2 cellular contexts compared by ENCODE assay signal in the genomic region with DNA sequence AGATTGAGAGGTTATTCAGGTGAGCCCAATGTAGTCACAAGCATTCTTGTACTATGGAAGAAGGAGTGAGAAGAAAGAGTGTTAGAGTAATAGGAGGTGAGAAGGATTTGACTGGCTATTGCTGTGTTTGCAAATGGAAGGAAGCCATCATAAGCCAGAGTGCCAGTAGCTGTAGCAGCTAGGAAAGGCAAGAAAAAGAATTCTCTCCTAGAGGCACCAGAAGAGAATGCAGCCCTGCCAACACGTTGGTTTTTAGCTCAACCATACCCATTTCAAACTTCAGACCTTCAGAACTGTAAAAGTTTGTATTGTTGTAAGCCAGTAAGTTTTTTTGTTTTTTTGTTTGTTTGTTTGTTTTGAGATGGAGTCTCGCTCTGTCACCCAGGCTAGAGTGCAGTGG.
TF ChIP-seq lines count a peak whose summit lies in the region.

No MANE protein-coding gene starts in this region.

TF ChIP-seq in HEK293T, 16 proteins besides CTCF, POLR2A, EP300 and RAD21:
- TF ChIP-seq, protein P1, sequence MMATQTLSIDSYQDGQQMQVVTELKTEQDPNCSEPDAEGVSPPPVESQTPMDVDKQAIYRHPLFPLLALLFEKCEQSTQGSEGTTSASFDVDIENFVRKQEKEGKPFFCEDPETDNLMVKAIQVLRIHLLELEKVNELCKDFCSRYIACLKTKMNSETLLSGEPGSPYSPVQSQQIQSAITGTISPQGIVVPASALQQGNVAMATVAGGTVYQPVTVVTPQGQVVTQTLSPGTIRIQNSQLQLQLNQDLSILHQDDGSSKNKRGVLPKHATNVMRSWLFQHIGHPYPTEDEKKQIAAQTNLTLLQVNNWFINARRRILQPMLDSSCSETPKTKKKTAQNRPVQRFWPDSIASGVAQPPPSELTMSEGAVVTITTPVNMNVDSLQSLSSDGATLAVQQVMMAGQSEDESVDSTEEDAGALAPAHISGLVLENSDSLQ (IDR thresholded peaks at IDR 0.05) = no peak
- TF ChIP-seq ELF4 (IDR thresholded peaks at IDR 0.05) = no peak
TF ChIP-seq in HEK293T: peak in this region for 0.

TF ChIP-seq in GM12878, 131 proteins besides CTCF, POLR2A, EP300 and RAD21 (continued from another document):
- TF ChIP-seq IRF5 (IDR thresholded peaks at IDR 0.05; ENCODE audit: borderline replicate concordance) (no peak), CHD2 (IDR thresholded peaks at IDR 0.05; ENCODE audit: borderline replicate concordance, low read depth, low read length) (no peak), SREBF1 (IDR thresholded peaks at IDR 0.05; ENCODE audit: low read length) (no peak), ATF2 (IDR thresholded peaks at IDR 0.05; ENCODE audit: low read length) (no peak), USF2 (IDR thresholded peaks at IDR 0.05; ENCODE audit: borderline replicate concordance, low read depth, low read length) (no peak), ELK1 (IDR thresholded peaks at IDR 0.05; ENCODE audit: low read depth, low read length) (no peak), HDAC2 (IDR thresholded peaks at IDR 0.05) (no peak), RB1 (IDR thresholded peaks at IDR 0.05; ENCODE audit: borderline replicate concordance) (no peak), ZNF384 (IDR thresholded peaks at IDR 0.05; ENCODE audit: borderline replicate concordance, low read depth, low read length) (no peak), NR2C2 (IDR thresholded peaks at IDR 0.05; ENCODE audit: borderline replicate concordance, control insufficient read depth, insufficient read length, low read depth) (no peak), WRNIP1 (IDR thresholded peaks at IDR 0.05; ENCODE audit: borderline replicate concordance, low read depth, low read length) (no peak)
- TF ChIP-seq, protein P2, sequence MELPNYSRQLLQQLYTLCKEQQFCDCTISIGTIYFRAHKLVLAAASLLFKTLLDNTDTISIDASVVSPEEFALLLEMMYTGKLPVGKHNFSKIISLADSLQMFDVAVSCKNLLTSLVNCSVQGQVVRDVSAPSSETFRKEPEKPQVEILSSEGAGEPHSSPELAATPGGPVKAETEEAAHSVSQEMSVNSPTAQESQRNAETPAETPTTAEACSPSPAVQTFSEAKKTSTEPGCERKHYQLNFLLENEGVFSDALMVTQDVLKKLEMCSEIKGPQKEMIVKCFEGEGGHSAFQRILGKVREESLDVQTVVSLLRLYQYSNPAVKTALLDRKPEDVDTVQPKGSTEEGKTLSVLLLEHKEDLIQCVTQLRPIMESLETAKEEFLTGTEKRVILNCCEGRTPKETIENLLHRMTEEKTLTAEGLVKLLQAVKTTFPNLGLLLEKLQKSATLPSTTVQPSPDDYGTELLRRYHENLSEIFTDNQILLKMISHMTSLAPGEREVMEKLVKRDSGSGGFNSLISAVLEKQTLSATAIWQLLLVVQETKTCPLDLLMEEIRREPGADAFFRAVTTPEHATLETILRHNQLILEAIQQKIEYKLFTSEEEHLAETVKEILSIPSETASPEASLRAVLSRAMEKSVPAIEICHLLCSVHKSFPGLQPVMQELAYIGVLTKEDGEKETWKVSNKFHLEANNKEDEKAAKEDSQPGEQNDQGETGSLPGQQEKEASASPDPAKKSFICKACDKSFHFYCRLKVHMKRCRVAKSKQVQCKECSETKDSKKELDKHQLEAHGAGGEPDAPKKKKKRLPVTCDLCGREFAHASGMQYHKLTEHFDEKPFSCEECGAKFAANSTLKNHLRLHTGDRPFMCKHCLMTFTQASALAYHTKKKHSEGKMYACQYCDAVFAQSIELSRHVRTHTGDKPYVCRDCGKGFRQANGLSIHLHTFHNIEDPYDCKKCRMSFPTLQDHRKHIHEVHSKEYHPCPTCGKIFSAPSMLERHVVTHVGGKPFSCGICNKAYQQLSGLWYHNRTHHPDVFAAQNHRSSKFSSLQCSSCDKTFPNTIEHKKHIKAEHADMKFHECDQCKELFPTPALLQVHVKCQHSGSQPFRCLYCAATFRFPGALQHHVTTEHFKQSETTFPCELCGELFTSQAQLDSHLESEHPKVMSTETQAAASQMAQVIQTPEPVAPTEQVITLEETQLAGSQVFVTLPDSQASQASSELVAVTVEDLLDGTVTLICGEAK (IDR thresholded peaks at IDR 0.05; ENCODE audit: borderline replicate concordance) = no peak
